ENCODE assay signal across 18 cellular contexts in the genomic region with DNA sequence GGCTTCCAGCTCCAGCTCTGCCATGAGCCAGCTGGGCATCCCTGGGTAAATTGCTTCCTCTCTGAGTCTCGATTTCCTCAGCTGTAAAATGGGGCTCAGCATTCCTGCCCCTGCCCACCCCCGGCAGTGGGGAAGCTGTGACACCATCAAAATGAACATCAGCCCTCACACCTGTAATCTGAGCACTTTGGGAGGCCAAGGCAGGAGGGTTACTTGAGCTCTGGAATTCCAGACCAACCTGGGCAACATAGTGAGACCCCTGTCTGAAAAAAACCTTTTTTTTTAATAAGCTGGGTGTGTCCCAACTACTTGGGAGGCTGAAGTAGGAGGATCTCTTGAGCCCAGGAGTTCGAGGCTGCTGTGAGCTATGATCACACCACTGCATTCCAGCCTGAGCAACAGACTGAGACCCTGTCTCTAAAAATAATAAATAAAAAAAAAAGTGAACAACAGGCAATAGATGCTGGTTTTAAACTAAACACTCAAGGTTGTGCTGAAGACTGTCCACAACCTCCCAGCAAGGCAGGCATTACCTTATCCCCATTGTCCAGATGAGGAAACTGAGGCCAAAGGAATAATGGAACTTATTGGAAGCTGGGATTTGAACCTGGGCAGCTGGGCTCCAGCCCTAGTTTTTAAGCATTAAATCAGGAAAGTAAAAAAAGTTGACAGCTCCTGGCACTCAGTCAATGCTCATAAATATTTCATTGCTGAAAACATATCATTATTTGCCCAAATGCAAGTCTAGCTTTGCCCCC. TPM values are rescaled to one million over a fixed set of nuclear protein-coding genes. Genes with fewer than 3 reads are reported as not detected.
DNase-seq lines count a peak whose midpoint lies in the region; ATAC-seq and TF ChIP-seq lines count a peak whose summit lies in the region.
"Had no signal": no experiment of that assay in that cellular context is flagged by ENCODE, and none has a peak within 500 bp of the region (broad histone marks: within the 10 kb centered on the region; RNA-seq: fewer than 3 reads in every experiment).

No MANE protein-coding gene starts in this region.

- H3K4me3 ChIP-seq in IMR-90 (ENCODE audit: insufficient read depth, low read depth, low read length) (no peak overlapping the region), liver (ENCODE audit: low read depth in 1 of 3, low read length in 3 of 3) (no peak overlapping the region), spleen (peak overlapping the region in 1 of 8 donors; percentile 58)
- H3K4me3 ChIP-seq: HAP-1 had no signal

- no peak overlapping the region for H2BK15ac ChIP-seq in IMR-90 (ENCODE audit: low read depth, low read length)

- no peaks in the 10 kb centered on the region; the same call in 1 of the 2 replicates for H4K20me1 ChIP-seq in IMR-90 (ENCODE audit: insufficient read depth, low read length)

- CTCF ChIA-PET in IMR-90 (lab: Yijun Ruan, JAX): interaction anchor here (0.5 to 1.0 kb wide), 2 partner anchors 17 to 18 kb away, joined by 4 to 5 read pairs; no protein-coding TSS in a partner anchor

- in situ Hi-C loops in IMR-90 (cut with MboI; ENCODE audit: low sequenced_read_pairs): no loop called here

- BruUV-seq in IMR-90 (replicated peaks; lab: Mats Ljungman, UMichigan): no TSS peak

- H2BK120ac ChIP-seq in IMR-90 (ENCODE audit: low read depth, low read length): no peak overlapping the region

- no peaks in the 10 kb centered on the region for H3K9me1 ChIP-seq in IMR-90 (ENCODE audit: insufficient read depth, low read length)

- H3K4me1 ChIP-seq in IMR-90 (ENCODE audit: control insufficient read depth, insufficient read depth, low read length) (peaks cover 2% of the 10 kb centered on the region; the same call in 1 of the 2 replicates), liver (ENCODE audit: control insufficient read depth in 4 of 4, insufficient read depth in 4 of 4, low read length in 3 of 4) (peaks cover 8 to 50% (median 42%) of the 10 kb centered on the region in 4 donors), spleen (peaks cover 0 to 48% (median 6%) of the 10 kb centered on the region in 6 donors)

- H4K91ac ChIP-seq in IMR-90 (ENCODE audit: insufficient read depth, low read depth, low read length): no peak overlapping the region

- no peak overlapping the region for H3K4me2 ChIP-seq in IMR-90 (ENCODE audit: low read depth, low read length)

- no CpG with 5 or more reads among the region's 3 CpGs for WGBS in IMR-90 (ENCODE audit: extremely low coverage in 2 of 2, insufficient read length in 1 of 2), 2 experiments
- WGBS in liver: 80% methylated on average over 3 of the region's 3 CpGs
- 42 to 59% (median 53%) methylated on average over 3 of the region's 3 CpGs for WGBS in spleen, 5 donors

- no peak for DNase-seq in IMR-90
- DNase-seq in caudate nucleus (lab: John Stamatoyannopoulos, UW): no peak
- DNase-seq in spleen: no peak
- no peak for DNase-seq in CD1c-positive myeloid dendritic cell (ENCODE audit: extremely low spot score)
- no peak for DNase-seq in activated CD4-positive, alpha-beta T cell treated with anti-CD3 and anti-CD28 coated beads, Interleukin-2, amount 50 U/mL, for 1 hour
- DNase-seq in NCI-H524 (lab: John Stamatoyannopoulos, UW): no peak
- DNase-seq: ACHN; CD4-positive, alpha-beta T cell; NCI-H1436; NCI-H2029; NCI-H2171; NCI-H446; NK-92 treated with Interleukin-12 subunit alpha and Interleukin-12 subunit beta, amount 100 ng/mL, for 24 hours; PC-3 had no signal

- H2BK5ac ChIP-seq in IMR-90 (ENCODE audit: low read depth, low read length, poor library complexity, severe bottlenecking): no peak overlapping the region

- dilution Hi-C loops in IMR-90 (cut with HindIII; ENCODE audit: low sequenced_read_pairs, unreplicated experiment): no loop called here

- no peak overlapping the region for H4K8ac ChIP-seq in IMR-90 (ENCODE audit: low read depth in 2 of 2, low read length in 2 of 2)

- H3K18ac ChIP-seq in IMR-90 (ENCODE audit: low read depth, low read length): no peak overlapping the region

- H3K56ac ChIP-seq in IMR-90 (ENCODE audit: extremely low read depth, insufficient read depth, low read length): no peak overlapping the region

- peak overlapping the region; percentile 52 for H2AK9ac ChIP-seq in IMR-90 (replicated peaks; ENCODE audit: low read depth, low read length, poor library complexity)

- no peak overlapping the region for H4K5ac ChIP-seq in IMR-90 (ENCODE audit: low read depth, low read length)

- no peak overlapping the region for H3K9ac ChIP-seq in IMR-90 (ENCODE audit: low read depth, low read length)
- no peak overlapping the region for H3K9ac ChIP-seq in liver (ENCODE audit: low read depth in 1 of 2, low read length in 2 of 2)

- H3K36me3 ChIP-seq in IMR-90 (ENCODE audit: control insufficient read depth, insufficient read depth, low read length): no peaks in the 10 kb centered on the region
- no peaks in the 10 kb centered on the region for H3K36me3 ChIP-seq in liver (ENCODE audit: control insufficient read depth in 4 of 4, insufficient read depth in 3 of 4, low read depth in 1 of 4, low read length in 3 of 4)
- no peaks in the 10 kb centered on the region for H3K36me3 ChIP-seq in spleen
- H3K36me3 ChIP-seq: HAP-1 had no signal

- no peak overlapping the region for H3K14ac ChIP-seq in IMR-90 (replicated peaks; ENCODE audit: low read depth, low read length)

- no peaks in the 10 kb centered on the region for H3K27me3 ChIP-seq in IMR-90 (ENCODE audit: control insufficient read depth, insufficient read depth, low read length)
- H3K27me3 ChIP-seq in liver (ENCODE audit: control insufficient read depth in 4 of 4, insufficient read depth in 4 of 4, low read length in 3 of 4): no peaks in the 10 kb centered on the region
- peaks cover 0 to 35% (median 20%) of the 10 kb centered on the region in 7 donors for H3K27me3 ChIP-seq in spleen (replicated peaks in 1 of 7)

- no peak overlapping the region; the same call in 1 of the 2 replicates for H3K23ac ChIP-seq in IMR-90 (ENCODE audit: low read depth, low read length)

- TF ChIP-seq POLR2A in IMR-90 (IDR thresholded peaks at IDR 0.05; ENCODE audit: low read depth, low read length): no peak
- no peak for TF ChIP-seq POLR2A in spleen (IDR thresholded peaks at IDR 0.05)

- TF ChIP-seq CTCF in IMR-90 (conservative IDR thresholded peaks at IDR 0.05; ENCODE audit: low read depth, low read length) (no peak), liver (IDR thresholded peaks at IDR 0.05; ENCODE audit: low read depth, low read length, missing input control) (no peak), spleen (IDR thresholded peaks at IDR 0.05 in 8 of 11, conservative IDR thresholded peaks at IDR 0.05 in 3 of 11) (no peak)

- POLR2A ChIA-PET in IMR-90 (lab: Charles Lee; ENCODE audit: unreplicated experiment): interaction anchor here (0.6 kb wide), 1 partner anchor 60 kb away, joined by 16 read pairs; no protein-coding TSS in a partner anchor

- no peak overlapping the region for H2AK5ac ChIP-seq in IMR-90 (ENCODE audit: low read depth, low read length)

- no peak overlapping the region for H3K4ac ChIP-seq in IMR-90 (ENCODE audit: low read depth, low read length)

- H3K9me3 ChIP-seq in IMR-90 (ENCODE audit: control insufficient read depth, insufficient read depth, low read length) (no peaks in the 10 kb centered on the region), liver (ENCODE audit: control insufficient read depth in 4 of 4, low read length in 3 of 4) (no peaks in the 10 kb centered on the region), spleen (no peaks in the 10 kb centered on the region)
- H3K9me3 ChIP-seq: HAP-1 had no signal

- TF ChIP-seq RAD21 in IMR-90 (IDR thresholded peaks at IDR 0.05; ENCODE audit: low read length) (no peak), liver (IDR thresholded peaks at IDR 0.05) (no peak)

- H3K27ac ChIP-seq in IMR-90 (ENCODE audit: insufficient read depth, low read length) (no peak overlapping the region), caudate nucleus (ENCODE audit: low read depth, low read length) (peak overlapping the region; percentile 44), liver (ENCODE audit: low read depth in 1 of 2, low read length in 2 of 2) (peak overlapping the region; percentile 53 to 74), spleen (peak overlapping the region in 7 of 8 donors; percentile 63 to 92 (median 87))
- H3K27ac ChIP-seq: RWPE1 had no signal

- 0 out of 4 replicates have a peak, but pooled peaks cover 0 to 3% of the 10 kb centered on the region in 2 experiments for H3K79me1 ChIP-seq in IMR-90 (ENCODE audit: low read depth in 1 of 2, low read length in 2 of 2)

- H2AFZ ChIP-seq in IMR-90 (replicated peaks; ENCODE audit: low read length, poor library complexity): no peak overlapping the region

- no peak overlapping the region for H2BK20ac ChIP-seq in IMR-90 (ENCODE audit: low read depth, low read length)

- intact Hi-C loops in IMR-90 (cut with micrococcal nuclease): no loop called here
- intact Hi-C loops in spleen (cut with DNase I; ENCODE audit: low total_unique reads): no loop called here

- ATAC-seq in IMR-90 (ENCODE audit: low read depth) (no peak), HG02938 (IDR thresholded peaks at IDR 0.05; ENCODE audit: unreplicated experiment) (no peak)
- ATAC-seq: PC-3 had no signal

TF ChIP-seq in IMR-90, 13 proteins besides CTCF, POLR2A, EP300 and RAD21 (continues in another document):
- TF ChIP-seq FOS (IDR thresholded peaks at IDR 0.05; ENCODE audit: low read depth, low read length) (no peak), RCOR1 (IDR thresholded peaks at IDR 0.05; ENCODE audit: insufficient replicate concordance, low read length) (no peak), CHD1 (IDR thresholded peaks at IDR 0.05; ENCODE audit: low read depth, low read length) (no peak), MAFK (IDR thresholded peaks at IDR 0.05; ENCODE audit: low read depth, low read length) (no peak)

TF ChIP-seq in liver, 16 proteins besides CTCF, POLR2A, EP300 and RAD21 (continues in another document):
- TF ChIP-seq HNF4A (conservative IDR thresholded peaks at IDR 0.05) (no peak), SP1 (IDR thresholded peaks at IDR 0.05) (no peak)
- TF ChIP-seq, protein P1, sequence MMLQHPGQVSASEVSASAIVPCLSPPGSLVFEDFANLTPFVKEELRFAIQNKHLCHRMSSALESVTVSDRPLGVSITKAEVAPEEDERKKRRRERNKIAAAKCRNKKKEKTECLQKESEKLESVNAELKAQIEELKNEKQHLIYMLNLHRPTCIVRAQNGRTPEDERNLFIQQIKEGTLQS (IDR thresholded peaks at IDR 0.05): no peak

RNA-seq across cellular contexts. Expression of a gene that starts 4.3 kb away (rescaled TPM):
- total RNA-seq in IMR-90 (2012; rRNA removed) (1.1 TPM in 2 replicates), liver (1 to 10 TPM; 1.3 to 9.6 TPM), spleen (1 to 10 TPM; 3.9 to 8.0 (median 5.0) TPM)
- polyA plus RNA-seq in IMR-90 (2012; rRNA removed) (6.1 and 6.6 TPM in 2 replicates), liver (1 to 10 TPM; 2.9 to 4.9 TPM), spleen (1 to 10 TPM in 2 of 3 donors, under 1 TPM in 1; 0.49 to 1.2 (median 1.1) TPM)
- 4.6 and 7.1 TPM in 2 replicates for polyA plus RNA-seq in IMR-90 (2012; cell fraction: cytosol; rRNA removed)
- 10.1 and 18.5 TPM in 2 replicates for polyA plus RNA-seq in IMR-90 (2012; cell fraction: nucleus; rRNA removed; ENCODE audit: low replicate concordance)
- total RNA-seq: CD4-positive, alpha-beta T cell had no signal

RNA-seq across cellular contexts. Expression of a gene that starts 51.4 kb away (rescaled TPM):
- total RNA-seq in IMR-90 (2012; rRNA removed) (58.4 and 67.2 TPM in 2 replicates), liver (1 to 10 TPM; 8.5 TPM), spleen (10 to 100 TPM; 25.6 to 45.5 (median 35.0) TPM)
- polyA plus RNA-seq in IMR-90 (2012; rRNA removed) (32.5 and 34.4 TPM in 2 replicates), liver (10 to 100 TPM in 1 of 2 donors, 1 to 10 TPM in 1; 9.0 to 12.8 TPM), spleen (10 to 100 TPM; 26.3 to 31.5 (median 30.3) TPM)
- polyA plus RNA-seq in IMR-90 (2012; cell fraction: cytosol; rRNA removed): 23.4 and 23.7 TPM in 2 replicates
- 5.7 and 6.9 TPM in 2 replicates for polyA plus RNA-seq in IMR-90 (2012; cell fraction: nucleus; rRNA removed; ENCODE audit: low replicate concordance)
